Comparison of ENCODE assay signal across 8 cellular contexts in genomic region chr15:92903956-92904831, GRCh38. TPM values are rescaled to one million over a fixed set of nuclear protein-coding genes. Genes with fewer than 3 reads are reported as not detected.
DNase-seq lines count a peak whose midpoint lies in the region; ATAC-seq, FAIRE-seq and TF ChIP-seq lines count a peak whose summit lies in the region.

No MANE protein-coding gene starts in this region.

- H3K27me3 ChIP-seq in MM.1S (replicated peaks; ENCODE audit: insufficient read depth, low read length) (no peaks in the 10 kb centered on the region), neural cell (ENCODE audit: insufficient read depth, low read depth, low read length) (no peaks in the 10 kb centered on the region)

- ATAC-seq in stimulated activated naive CD8-positive, alpha-beta T cell treated with anti-CD3 and anti-CD28 coated beads, Interleukin-15, amount 100 ng/mL, for 72 hours = peak; percentile 92

- H3K4me2 ChIP-seq in MM.1S (ENCODE audit: low read depth, low read length) (peak overlapping the region; percentile 87), neural cell (ENCODE audit: low read length) (peak overlapping the region; percentile 97)

- H3K9ac ChIP-seq in MM.1S (ENCODE audit: low read length) (peak overlapping the region; percentile 88), neural cell (ENCODE audit: low read length) (peak overlapping the region; percentile 84)

- H3K9me3 ChIP-seq in MM.1S (replicated peaks; ENCODE audit: insufficient read depth, low read length) (no peaks in the 10 kb centered on the region), neural cell (ENCODE audit: low read length) (no peaks in the 10 kb centered on the region)

- peak overlapping the region; percentile 100 for H3K27ac Mint-ChIP-seq in stimulated activated naive CD8-positive, alpha-beta T cell treated with anti-CD3 and anti-CD28 coated beads, Interleukin-15, amount 100 ng/mL, for 72 hours

- H3K27ac ChIP-seq in MM.1S (ENCODE audit: low read length) (peak overlapping the region; percentile 97), neural cell (ENCODE audit: low read length) (peak overlapping the region; percentile 95)

- H3K4me1 ChIP-seq in MM.1S (ENCODE audit: low read length) = peaks cover 39% of the 10 kb centered on the region

- H3K4me3 ChIP-seq in MM.1S (ENCODE audit: low read length) = peak overlapping the region; percentile 67
- H3K4me3 ChIP-seq in fibroblast of villous mesenchyme (ENCODE audit: low read depth, low read length) = peak overlapping the region; percentile 68
- H3K4me3 ChIP-seq in neural cell (ENCODE audit: low read length) = peak overlapping the region; percentile 66

- peak; percentile 96 for FAIRE-seq in G401.6 (lab: Jason Lieb, UNC)

- peaks cover 49% of the 10 kb centered on the region for H3K4me1 Mint-ChIP-seq in stimulated activated naive CD8-positive, alpha-beta T cell treated with anti-CD3 and anti-CD28 coated beads, Interleukin-15, amount 100 ng/mL, for 72 hours

- no peak for TF ChIP-seq RAD21 in neural cell (conservative IDR thresholded peaks at IDR 0.05)

- H3K4me3 Mint-ChIP-seq in stimulated activated naive CD8-positive, alpha-beta T cell treated with anti-CD3 and anti-CD28 coated beads, Interleukin-15, amount 100 ng/mL, for 72 hours = peak overlapping the region; percentile 94 to 97

- H3K9me2 ChIP-seq in MM.1S (replicated peaks; ENCODE audit: insufficient read depth, low read length) = no peaks in the 10 kb centered on the region
- no peaks in the 10 kb centered on the region for H3K9me2 ChIP-seq in neural cell (ENCODE audit: insufficient read depth, low read length)

- peak overlapping the region; percentile 20 for H2AFZ ChIP-seq in MM.1S (ENCODE audit: low read length)
- no peak overlapping the region for H2AFZ ChIP-seq in neural cell (ENCODE audit: low read depth, low read length)

- H3F3A ChIP-seq in MM.1S (ENCODE audit: insufficient read depth, low read length) = peaks cover 45% of the 10 kb centered on the region
- no peaks in the 10 kb centered on the region for H3F3A ChIP-seq in neural cell (ENCODE audit: insufficient read depth, low read length, poor library complexity, severe bottlenecking)

- peak; percentile 98 for DNase-seq in HCEC 1CT
- peak; percentile 99 for DNase-seq in MM.1S
- peak; percentile 100 for DNase-seq in SHP77 treated with DMSO at 0.1 percent for 48 hours (lab: John Stamatoyannopoulos, UW)
- DNase-seq in activated gamma-delta T cell treated with Interleukin-2 at 50 U/mL for 16 hours = peak; percentile 98
- peak; percentile 99 for DNase-seq in fibroblast of villous mesenchyme (ENCODE audit: low read depth)
- DNase-seq in stimulated activated naive CD8-positive, alpha-beta T cell treated with anti-CD3 and anti-CD28 coated beads, Interleukin-15, amount 100 ng/mL, for 72 hours = peak; percentile 99

- no peaks in the 10 kb centered on the region; the same call in 1 of the 2 replicates for H3K36me3 ChIP-seq in MM.1S (replicated peaks; ENCODE audit: insufficient read depth, low read length)
- H3K36me3 ChIP-seq in neural cell (ENCODE audit: insufficient read depth, low read length) = peaks cover 3% of the 10 kb centered on the region

- H4K20me1 ChIP-seq in MM.1S (ENCODE audit: insufficient read depth, low read length) = no peaks in the 10 kb centered on the region
- no peaks in the 10 kb centered on the region for H4K20me1 ChIP-seq in neural cell (ENCODE audit: insufficient read depth)

- no peaks in the 10 kb centered on the region for H3K27me3 Mint-ChIP-seq in stimulated activated naive CD8-positive, alpha-beta T cell treated with anti-CD3 and anti-CD28 coated beads, Interleukin-15, amount 100 ng/mL, for 72 hours

- TF ChIP-seq CTCF in MM.1S (IDR thresholded peaks at IDR 0.05; ENCODE audit: low read length) (no peak), fibroblast of villous mesenchyme (IDR thresholded peaks at IDR 0.05; ENCODE audit: insufficient read depth, low read depth, low read length) (no peak), neural cell (IDR thresholded peaks at IDR 0.05; ENCODE audit: poor library complexity, severe bottlenecking) (peak; percentile 20)

- peaks cover 4% of the 10 kb centered on the region in 2 donors for H3K9me3 Mint-ChIP-seq in stimulated activated naive CD8-positive, alpha-beta T cell treated with anti-CD3 and anti-CD28 coated beads, Interleukin-15, amount 100 ng/mL, for 72 hours

- H3K79me2 ChIP-seq in MM.1S (ENCODE audit: low read length) (peaks cover 98% of the 10 kb centered on the region), neural cell (replicated peaks; ENCODE audit: insufficient read depth, low read length) (peaks cover 96% of the 10 kb centered on the region)

- TF ChIP-seq EP300 in neural cell (conservative IDR thresholded peaks at IDR 0.05; ENCODE audit: poor library complexity, severe bottlenecking) = peak; percentile 96

TF ChIP-seq in neural cell, 6 proteins besides CTCF, POLR2A, EP300 and RAD21:
- TF ChIP-seq POLR2AphosphoS5 (IDR thresholded peaks at IDR 0.05) = peak; percentile 99
- peak; percentile 89 for TF ChIP-seq MXI1 (conservative IDR thresholded peaks at IDR 0.05; ENCODE audit: poor library complexity, severe bottlenecking)
- TF ChIP-seq SMC3 (conservative IDR thresholded peaks at IDR 0.05; ENCODE audit: poor library complexity) = peak; percentile 36
- TF ChIP-seq REST (IDR thresholded peaks at IDR 0.05; ENCODE audit: borderline replicate concordance) = peak; percentile 96
- TF ChIP-seq TAF1 (IDR thresholded peaks at IDR 0.05; ENCODE audit: low read depth) = peak; percentile 98
- TF ChIP-seq EZH2 (IDR thresholded peaks at IDR 0.05; ENCODE audit: borderline replicate concordance, insufficient read depth, low read length, poor library complexity, severe bottlenecking) = no peak

RNA-seq across cellular contexts. Expression of gene CHD2, which starts 4.1 kb away (rescaled TPM):
- 85.7 and 102 TPM in 2 replicates for total RNA-seq in fibroblast of villous mesenchyme
- polyA plus RNA-seq in neural cell = 101 and 113 TPM in 2 replicates
- 222 and 250 TPM in 2 replicates for polyA minus RNA-seq in neural cell

Comparison
In these comparisons a context has a peak if more than half of its experiments do, and no peak if none do; other contexts are left out.
1. Peak in every context shown above with its lines: DNase-seq, ATAC-seq, H3K4me3 ChIP-seq and H3K27ac ChIP-seq.